In genomic region chr17:8080208-8080798, GRCh38 we compare ENCODE assay signal across 9 cellular contexts. TPM values are rescaled to one million over a fixed set of nuclear protein-coding genes. Genes with fewer than 3 reads are reported as not detected.
DNase-seq lines count a peak whose midpoint lies in the region; ATAC-seq and TF ChIP-seq lines count a peak whose summit lies in the region.
"Had no signal": no experiment of that assay in that cellular context is flagged by ENCODE, and none has a peak within 500 bp of the region (broad histone marks: within the 10 kb centered on the region; RNA-seq: fewer than 3 reads in every experiment).

No MANE protein-coding gene starts in this region.

- no peak for TF ChIP-seq POLR2A in ovary (IDR thresholded peaks at IDR 0.05)

- no peaks in the 10 kb centered on the region for H4K20me1 ChIP-seq in OCI-LY7 (ENCODE audit: insufficient read depth, low read length)

- peak overlapping the region in 5 of 7 donors; percentile 8 to 95 (median 75) for H3K27ac Mint-ChIP-seq in CD4-positive, alpha-beta memory T cell

- TF ChIP-seq CTCF in OCI-LY7 (conservative IDR thresholded peaks at IDR 0.05; ENCODE audit: low read length), result no peak; the same call in 1 of the 2 replicates
- TF ChIP-seq CTCF in epithelial cell of esophagus (IDR thresholded peaks at IDR 0.05; ENCODE audit: insufficient read depth, low read depth, low read length, missing control alignments), result no peak
- TF ChIP-seq CTCF in ovary (IDR thresholded peaks at IDR 0.05), result no peak

- intact Hi-C loops in CD4-positive, alpha-beta memory T cell (cut with micrococcal nuclease), result no loop called here
- intact Hi-C loops in OCI-LY7 (cut with micrococcal nuclease; ENCODE audit: unreplicated experiment) (no loop called here), ovary (cut with DNase I) (loop anchor here in 1 of 4 donors (5.0 kb wide), 1 partner anchor 222 kb away; no protein-coding TSS in a partner anchor)

- H3K36me3 Mint-ChIP-seq in CD4-positive, alpha-beta memory T cell, result no peaks in the 10 kb centered on the region

- no peaks in the 10 kb centered on the region for H3K9me2 ChIP-seq in OCI-LY7 (ENCODE audit: insufficient read depth, low read length)

- H3K36me3 ChIP-seq in CD4-positive, alpha-beta memory T cell (ENCODE audit: insufficient read depth, low read length), result no peaks in the 10 kb centered on the region
- H3K36me3 ChIP-seq in OCI-LY7 (ENCODE audit: insufficient read depth, low read length) (0 out of 2 replicates have a peak, but pooled peaks cover 8% of the 10 kb centered on the region), ovary (no peaks in the 10 kb centered on the region)

- ATAC-seq in HG03025 (IDR thresholded peaks at IDR 0.05; ENCODE audit: low FRiP score, unreplicated experiment), result no peak

- POLR2A ChIA-PET in CD4-positive, alpha-beta memory T cell (lab: Charles Lee; ENCODE audit: partially characterized antibody), result interaction anchor here (1.2 to 1.6 kb wide), 5 partner anchors 13 to 148 kb away, joined by 3 to 13 read pairs (median 4); partner anchors contain the start of gene CNTROB
- POLR2A ChIA-PET in OCI-LY7 (lab: Charles Lee), result no interaction called here

- no peaks in the 10 kb centered on the region for H3K27me3 Mint-ChIP-seq in CD4-positive, alpha-beta memory T cell

- peak overlapping the region in 1 of 2 donors; percentile 70 for H3K4me3 ChIP-seq in CD4-positive, alpha-beta memory T cell (ENCODE audit: low read length in 2 of 2)
- H3K4me3 ChIP-seq in OCI-LY7 (ENCODE audit: low read depth, low read length, poor library complexity, severe bottlenecking) (peak overlapping the region; percentile 74), epithelial cell of esophagus (ENCODE audit: low read length) (peak overlapping the region; percentile 43), ovary (peak overlapping the region; percentile 37)

- H3K4me3 Mint-ChIP-seq in CD4-positive, alpha-beta memory T cell, result peak overlapping the region; percentile 86 to 93 (median 89)

- no peak overlapping the region for H2AFZ ChIP-seq in OCI-LY7 (ENCODE audit: low read length)

- no peak for TF ChIP-seq EP300 in ovary (IDR thresholded peaks at IDR 0.05)

- H3K9me3 Mint-ChIP-seq in CD4-positive, alpha-beta memory T cell, result no peaks in the 10 kb centered on the region

- no peaks in the 10 kb centered on the region for H3K9me3 ChIP-seq in CD4-positive, alpha-beta memory T cell (ENCODE audit: control insufficient read depth in 1 of 2, low read length in 2 of 2)
- H3K9me3 ChIP-seq in OCI-LY7 (ENCODE audit: low read length) (no peaks in the 10 kb centered on the region), ovary (no peaks in the 10 kb centered on the region)

- WGBS in ovary, 3 donors, result 13 to 25% (median 16%) methylated on average over 21 to 25 of the region's 25 CpGs

- no peak overlapping the region for H3K27ac ChIP-seq in CD4-positive, alpha-beta memory T cell (ENCODE audit: low read depth, low read length)
- H3K27ac ChIP-seq in OCI-LY7 (ENCODE audit: low read depth, low read length, poor library complexity, severe bottlenecking) (no peak overlapping the region), ovary (no peak overlapping the region)

- peaks cover 7 to 15% (median 11%) of the 10 kb centered on the region in 4 donors for H3K4me1 Mint-ChIP-seq in CD4-positive, alpha-beta memory T cell

- H3K27me3 ChIP-seq in CD4-positive, alpha-beta memory T cell (ENCODE audit: insufficient read depth, low read length), result no peaks in the 10 kb centered on the region
- no peaks in the 10 kb centered on the region for H3K27me3 ChIP-seq in ovary

- H3K79me2 ChIP-seq in OCI-LY7 (ENCODE audit: insufficient read depth, low read depth, low read length), result no peaks in the 10 kb centered on the region

- no TSS peak for BruUV-seq in OCI-LY7 (replicated peaks; lab: Mats Ljungman, UMichigan)

- no peak for DNase-seq in CD4-positive, alpha-beta memory T cell
- no peak for DNase-seq in OCI-LY7 (ENCODE audit: low spot score)
- DNase-seq in epithelial cell of esophagus (ENCODE audit: low read depth), result no peak
- no peak for DNase-seq in ovary
- no peak for DNase-seq in NCI-H748 (lab: John Stamatoyannopoulos, UW; ENCODE audit: unreplicated experiment)
- no peak for DNase-seq in NCI-H69 (lab: John Stamatoyannopoulos, UW)
- no peak for DNase-seq in stimulated activated naive CD4-positive, alpha-beta T cell treated with Interleukin-2 at 50 U/mL for 16 hours (lab: John Stamatoyannopoulos, UW)

- CTCF ChIA-PET in CD4-positive, alpha-beta memory T cell (lab: Charles Lee; ENCODE audit: partially characterized antibody), result interaction anchor here (0.9 to 3.5 kb wide), 16 partner anchors 10 to 254 kb away, joined by 3 to 34 read pairs (median 4); partner anchors contain the start of genes ALOXE3, CNTROB and TRAPPC1
- CTCF ChIA-PET in OCI-LY7 (lab: Charles Lee; ENCODE audit: unreplicated experiment), result interaction anchor here (0.5 to 0.9 kb wide), 2 partner anchors 30 to 132 kb away, joined by 3 read pairs; no protein-coding TSS in a partner anchor

- H3K4me1 ChIP-seq in CD4-positive, alpha-beta memory T cell (ENCODE audit: insufficient read depth, low read length), result peaks cover 14% of the 10 kb centered on the region
- peaks cover 6% of the 10 kb centered on the region for H3K4me1 ChIP-seq in OCI-LY7 (ENCODE audit: insufficient read depth, low read length, poor library complexity, severe bottlenecking)
- peaks cover 5% of the 10 kb centered on the region for H3K4me1 ChIP-seq in ovary (ENCODE audit: insufficient read depth)

- peak overlapping the region; percentile 79 for H3K4me2 ChIP-seq in OCI-LY7 (ENCODE audit: low read length)

RNA-seq across cellular contexts. Expression of gene ALOX12B, which starts 7.2 kb away (rescaled TPM):
- total RNA-seq in CD4-positive, alpha-beta memory T cell, result under 1 TPM in 1 of 2 experiments, not detected in 1; 0.44 TPM
- under 1 TPM in 1 of 2 donors, not detected in 1; 0.79 TPM for polyA plus RNA-seq in CD4-positive, alpha-beta memory T cell
- total RNA-seq in OCI-LY7 (2014; rRNA removed; shearing (Covaris generic)), result 2.0 TPM in 1 of 2 replicates, not detected in the other
- total RNA-seq in OCI-LY7 (2022), result 4.5 and 5.3 TPM in 2 replicates
- under 1 TPM in 1 of 7 donors, not detected in 6; 0.70 TPM for total RNA-seq in ovary
- not detected for polyA plus RNA-seq in ovary

RNA-seq across cellular contexts. Expression of gene ALOXE3, which starts 38.0 kb away (rescaled TPM):
- total RNA-seq in CD4-positive, alpha-beta memory T cell, result under 1 TPM; 0.32 to 0.33 TPM
- polyA plus RNA-seq in CD4-positive, alpha-beta memory T cell, result under 1 TPM in 1 of 2 donors, not detected in 1; 0.20 TPM
- total RNA-seq in OCI-LY7 (2014; rRNA removed; shearing (Covaris generic)), result not detected in 2 replicates
- 0.10 TPM in 1 of 2 replicates, not detected in the other for total RNA-seq in OCI-LY7 (2022)
- total RNA-seq in ovary, result not detected
- polyA plus RNA-seq in ovary, result under 1 TPM in 1 of 2 donors, not detected in 1; 0.07 TPM
- total RNA-seq: epithelial cell of proximal tubule had no signal

RNA-seq across cellular contexts. Expression of gene ALOX15B, which starts 41.4 kb away (rescaled TPM):
- total RNA-seq in CD4-positive, alpha-beta memory T cell, result under 1 TPM in 1 of 2 experiments, not detected in 1; 0.15 TPM
- not detected for polyA plus RNA-seq in CD4-positive, alpha-beta memory T cell
- total RNA-seq in OCI-LY7 (2014; rRNA removed; shearing (Covaris generic)), result not detected in 2 replicates
- total RNA-seq in OCI-LY7 (2022) (not detected in 2 replicates), ovary (10 to 100 TPM in 1 of 7 donors, 1 to 10 TPM in 1, under 1 TPM in 4, not detected in 1; 0.23 to 14.9 (median 0.78) TPM)
- under 1 TPM; 0.25 to 0.88 TPM for polyA plus RNA-seq in ovary

RNA-seq across cellular contexts. Expression of gene HES7, which starts 43.6 kb away (rescaled TPM):
- not detected for total RNA-seq in CD4-positive, alpha-beta memory T cell
- not detected for polyA plus RNA-seq in CD4-positive, alpha-beta memory T cell
- 0.44 and 0.75 TPM in 2 replicates for total RNA-seq in OCI-LY7 (2014; rRNA removed; shearing (Covaris generic))
- total RNA-seq in OCI-LY7 (2022), result 4.6 and 5.8 TPM in 2 replicates
- under 1 TPM in 6 of 7 donors, not detected in 1; 0.11 to 0.97 (median 0.81) TPM for total RNA-seq in ovary
- under 1 TPM in 1 of 2 donors, not detected in 1; 0.25 TPM for polyA plus RNA-seq in ovary
